29 cellular contexts compared by ENCODE assay signal in the genomic region with DNA sequence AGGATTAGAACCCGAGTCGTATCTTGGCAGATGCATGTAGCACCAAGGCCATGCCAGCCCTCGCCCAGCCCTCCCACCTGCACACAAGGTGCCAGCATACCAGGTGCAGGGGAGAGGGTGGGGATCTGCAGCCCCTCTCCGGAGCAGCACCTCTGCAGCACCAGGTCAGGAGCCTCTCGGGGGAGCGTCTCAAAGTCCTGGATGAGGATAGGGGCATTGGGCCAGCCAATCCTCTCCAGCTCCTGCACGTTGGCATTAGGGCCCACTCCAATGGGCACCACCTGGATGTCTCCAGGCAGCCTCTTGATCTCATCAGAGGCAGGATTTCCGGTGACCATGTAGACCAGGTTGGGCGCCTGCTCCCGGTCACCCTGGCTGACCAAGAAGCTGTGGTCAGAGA.
"Had no signal": no experiment of that assay in that cellular context is flagged by ENCODE, and none has a peak within 500 bp of the region (broad histone marks: within the 10 kb centered on the region; RNA-seq: fewer than 3 reads in every experiment).

No MANE protein-coding gene starts in this region.

- H3K27me3 ChIP-seq: brain microvascular endothelial cell, SJCRH30 had no signal

- H3K27ac ChIP-seq: brain microvascular endothelial cell, SJCRH30, SK-N-MC had no signal

- H3K36me3 Mint-ChIP-seq: activated naive CD4-positive, alpha-beta T cell treated with anti-CD3 and anti-CD28 coated beads, Interleukin-2, amount 50 U/mL, for 72 hours; IgD-negative memory B cell; WTC11 had no signal

- H3K4me3 Mint-ChIP-seq: activated CD4-positive, alpha-beta T cell treated with anti-CD3 and anti-CD28 coated beads for 36 hours; activated CD4-positive, alpha-beta T cell treated with anti-CD3 and anti-CD28 coated beads, Interleukin-2, amount 10 ng/mL, durations not matched to agents 7 days and 5 days; activated CD8-positive, alpha-beta T cell treated with anti-CD3 and anti-CD28 coated beads, Interleukin-2, amount 10 ng/mL, durations not matched to agents 7 days and 5 days; activated naive CD4-positive, alpha-beta T cell treated with anti-CD3 and anti-CD28 coated beads for 36 hours; activated T-cell treated with anti-CD3 and anti-CD28 coated beads, Interleukin-2, amount 50 U/mL, for 24 hours; IgD-negative memory B cell; WTC11 had no signal

- H3K4me3 ChIP-seq: SJCRH30, SK-N-MC had no signal

- H3K27ac Mint-ChIP-seq: activated CD4-positive, alpha-beta T cell treated with anti-CD3 and anti-CD28 coated beads for 36 hours; activated CD4-positive, alpha-beta T cell treated with anti-CD3 and anti-CD28 coated beads, Interleukin-2, amount 10 ng/mL, durations not matched to agents 7 days and 5 days; activated CD8-positive, alpha-beta T cell treated with anti-CD3 and anti-CD28 coated beads, Interleukin-2, amount 10 ng/mL, durations not matched to agents 7 days and 5 days; activated naive CD4-positive, alpha-beta T cell treated with anti-CD3 and anti-CD28 coated beads for 36 hours; activated naive CD4-positive, alpha-beta T cell treated with anti-CD3 and anti-CD28 coated beads, Interleukin-2, amount 50 U/mL, for 72 hours; activated T-cell treated with anti-CD3 and anti-CD28 coated beads, Interleukin-2, amount 50 U/mL, for 24 hours; activated T-helper 2 cell treated with anti-CD3 and anti-CD28 coated beads, Interferon-gamma antibody, Interleukin-2, Interleukin-4, amounts not matched to agents 10 μg/mL and 5 μg/mL and 100 μg/mL, durations not matched to agents 14 hours and 24 hours and 36 hours; IgD-negative memory B cell; WTC11 had no signal

- H3K36me3 ChIP-seq: brain microvascular endothelial cell, SJCRH30 had no signal

- H3K9me3 ChIP-seq: SJCRH30 had no signal

- ATAC-seq: activated CD4-positive, alpha-beta T cell treated with anti-CD3 and anti-CD28 coated beads for 36 hours; activated CD4-positive, CD25-positive, alpha-beta regulatory T cell treated with anti-CD3 and anti-CD28 coated beads, Interleukin-2, amount 50 U/mL, for 24 hours; activated CD8-positive, alpha-beta T cell treated with anti-CD3 and anti-CD28 coated beads, Interleukin-2, amount 10 ng/mL, durations not matched to agents 7 days and 5 days; activated naive CD4-positive, alpha-beta T cell treated with anti-CD3 and anti-CD28 coated beads, Interleukin-2, amount 50 U/mL, for 72 hours; Panc1; WTC11 had no signal

- H3K4me1 Mint-ChIP-seq: activated CD4-positive, alpha-beta T cell treated with anti-CD3 and anti-CD28 coated beads for 36 hours; activated CD4-positive, alpha-beta T cell treated with anti-CD3 and anti-CD28 coated beads, Interleukin-2, amount 10 ng/mL, durations not matched to agents 7 days and 5 days; WTC11 had no signal

- H3K4me1 ChIP-seq: SJCRH30 had no signal

- DNase-seq: activated CD4-positive, alpha-beta T cell treated with anti-CD3 and anti-CD28 coated beads for 36 hours; activated CD4-positive, alpha-beta T cell treated with anti-CD3 and anti-CD28 coated beads, Interleukin-2, amount 10 ng/mL, durations not matched to agents 7 days and 5 days; activated CD4-positive, alpha-beta T cell treated with anti-CD3 and anti-CD28 coated beads, Interleukin-2, amount 50 U/mL, for 48 hours; activated CD8-positive, alpha-beta T cell treated with anti-CD3 and anti-CD28 coated beads, Interleukin-2, amount 10 ng/mL, durations not matched to agents 7 days and 5 days; activated gamma-delta T cell treated with Interleukin-2 at 50 U/mL for 16 hours; activated naive CD4-positive, alpha-beta T cell treated with anti-CD3 and anti-CD28 coated beads for 36 hours; activated T-cell treated with anti-CD3 and anti-CD28 coated beads, Interleukin-2, amount 50 U/mL, for 24 hours; amniotic stem cell; aorta; brain microvascular endothelial cell; Karpas-422; KBM-7; NCI-H1105; NCI-H1417 treated with DMSO at 0.1 percent for 48 hours; NCI-H1930; NCI-H2081 treated with DMSO at 0.1 percent for 48 hours; NCI-H226; NCI-H446 treated with DMSO at 0.1 percent for 48 hours; NCI-H524; SHP77; SJCRH30; T1000 had no signal

- H3K9me3 Mint-ChIP-seq: activated CD4-positive, alpha-beta T cell treated with anti-CD3 and anti-CD28 coated beads, Interleukin-2, amount 10 ng/mL, durations not matched to agents 7 days and 5 days; activated naive CD4-positive, alpha-beta T cell treated with anti-CD3 and anti-CD28 coated beads for 36 hours; activated naive CD4-positive, alpha-beta T cell treated with anti-CD3 and anti-CD28 coated beads, Interleukin-2, amount 50 U/mL, for 72 hours; activated T-cell treated with anti-CD3 and anti-CD28 coated beads, Interleukin-2, amount 50 U/mL, for 24 hours; activated T-helper 2 cell treated with anti-CD3 and anti-CD28 coated beads, Interferon-gamma antibody, Interleukin-2, Interleukin-4, amounts not matched to agents 10 μg/mL and 5 μg/mL and 100 μg/mL, durations not matched to agents 14 hours and 24 hours and 36 hours; IgD-negative memory B cell; WTC11 had no signal
